19 cellular contexts compared by ENCODE assay signal in the genomic region with DNA sequence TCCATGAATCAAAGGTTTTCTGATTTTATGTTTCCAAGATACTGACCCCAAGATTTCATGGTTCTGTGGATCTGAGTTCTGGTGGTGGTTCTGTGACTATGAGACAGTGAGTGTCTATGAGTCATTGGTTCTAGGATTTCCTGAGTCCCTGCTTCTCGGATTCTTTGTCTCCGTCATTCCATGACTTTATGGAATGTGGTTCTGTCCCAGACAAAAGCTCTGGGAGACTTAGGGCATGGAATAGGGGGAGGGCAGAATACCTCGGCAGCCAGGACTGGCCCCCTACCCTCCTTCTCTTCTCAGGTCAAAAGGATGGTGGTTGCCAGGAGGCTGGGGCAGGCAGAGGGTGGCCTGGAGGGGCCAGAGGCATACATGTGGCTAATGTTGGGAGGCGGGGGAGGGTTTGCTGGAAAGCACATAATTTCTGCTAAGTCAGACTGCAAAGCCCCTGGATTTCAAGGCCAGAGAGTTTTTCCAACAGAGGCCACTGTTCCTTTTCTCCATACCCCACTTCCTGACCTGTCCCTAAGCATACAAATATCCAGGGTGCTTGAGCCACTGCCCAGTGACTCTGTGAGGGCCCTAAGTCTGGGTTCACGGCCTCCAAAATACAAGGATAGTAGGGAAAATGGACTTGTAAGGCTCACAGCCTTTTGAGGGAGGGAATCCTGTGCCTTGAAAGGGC. TPM values are rescaled to one million over a fixed set of nuclear protein-coding genes. Genes with fewer than 3 reads are reported as not detected.
DNase-seq lines count a peak whose midpoint lies in the region; ATAC-seq, FAIRE-seq and TF ChIP-seq lines count a peak whose summit lies in the region.
"Had no signal": no experiment of that assay in that cellular context is flagged by ENCODE, and none has a peak within 500 bp of the region (broad histone marks: within the 10 kb centered on the region; RNA-seq: fewer than 3 reads in every experiment).

No MANE protein-coding gene starts in this region.

- H3K4me3 ChIP-seq in HAP-1 = no peak overlapping the region
- H3K4me3 ChIP-seq in astrocyte (ENCODE audit: insufficient read depth, low read depth, low read length) = no peak overlapping the region
- no peak overlapping the region for H3K4me3 ChIP-seq in skeletal muscle satellite cell (ENCODE audit: low read length)

- H3K9ac ChIP-seq in astrocyte (ENCODE audit: low read length) (peak overlapping the region; percentile 75), skeletal muscle satellite cell (ENCODE audit: low read depth, low read length) (peak overlapping the region; percentile 46)

- peaks cover 3% of the 10 kb centered on the region for H3K9me3 Mint-ChIP-seq in astrocyte (ENCODE audit: unreplicated experiment)

- H3K27ac ChIP-seq in astrocyte (ENCODE audit: low read depth, low read length) = peak overlapping the region; percentile 76

- no peak for FAIRE-seq in astrocyte (lab: Jason Lieb, UNC)
- FAIRE-seq: bronchial epithelial cell had no signal

- no peak for TF ChIP-seq CTCF in astrocyte (IDR thresholded peaks at IDR 0.05; ENCODE audit: insufficient read depth, low read depth, low read length)

- H3K9me3 ChIP-seq in HAP-1 (no peaks in the 10 kb centered on the region), astrocyte (ENCODE audit: insufficient read depth, low read depth, low read length) (no peaks in the 10 kb centered on the region), skeletal muscle satellite cell (replicated peaks; ENCODE audit: low read length) (no peaks in the 10 kb centered on the region)

- peak; percentile 38 to 42 for DNase-seq in HAP-1 (ENCODE audit: low spot score in 2 of 2)
- DNase-seq in astrocyte (ENCODE audit: low read depth) = peak; percentile 70
- DNase-seq in islet precursor cell = peak; percentile 84
- no peak for DNase-seq in cardiac septum (ENCODE audit: low spot score)
- DNase-seq in LoVo (ENCODE audit: low spot score) = no peak
- no peak for DNase-seq in stimulated activated CD4-positive, alpha-beta T cell treated with anti-CD3 and anti-CD28 coated beads, Interleukin-2, amount 100 ng/mL, for 48 hours
- DNase-seq: activated CD4-positive, CD25-positive, alpha-beta regulatory T cell treated with anti-CD3 and anti-CD28 coated beads, Interleukin-2, amount 50 U/mL, for 72 hours; activated naive CD4-positive, alpha-beta T cell treated with anti-CD3 and anti-CD28 coated beads, Interleukin-2, amount 50 U/mL, for 16 hours; CD4-positive, CD25-positive, alpha-beta regulatory T cell; MV-4-11; NCI-H2029 treated with DMSO at 0.1 percent for 48 hours; NCI-H526; T-helper 1 cell had no signal

- H3K4me1 ChIP-seq in HAP-1 = peaks cover 17% of the 10 kb centered on the region
- H3K4me1 ChIP-seq in astrocyte (ENCODE audit: insufficient read depth, low read length) = peaks cover 31% of the 10 kb centered on the region
- H3K4me1 ChIP-seq in skeletal muscle satellite cell (ENCODE audit: control insufficient read depth, insufficient read depth, low read length) = peaks cover 33% of the 10 kb centered on the region

- no peak for ATAC-seq in HG02763 (IDR thresholded peaks at IDR 0.05; ENCODE audit: unreplicated experiment)
- ATAC-seq: Panc1 had no signal

- H3K27me3 ChIP-seq in HAP-1 (ENCODE audit: low read depth) (no peaks in the 10 kb centered on the region), astrocyte (ENCODE audit: insufficient read depth, low read length) (no peaks in the 10 kb centered on the region), skeletal muscle satellite cell (ENCODE audit: control insufficient read depth, insufficient read depth, low read length) (no peaks in the 10 kb centered on the region)

- H3K4me2 ChIP-seq in astrocyte (ENCODE audit: low read length) (peak overlapping the region; percentile 31), skeletal muscle satellite cell (ENCODE audit: low read length) (no peak overlapping the region)

- H4K20me1 ChIP-seq in astrocyte (ENCODE audit: insufficient read depth, low read length) = no peaks in the 10 kb centered on the region

- no peaks in the 10 kb centered on the region for H3K36me3 Mint-ChIP-seq in astrocyte (ENCODE audit: low read depth, unreplicated experiment)
- H3K36me3 Mint-ChIP-seq: CD4-positive, CD25-positive, alpha-beta regulatory T cell had no signal

- H2AFZ ChIP-seq in astrocyte (ENCODE audit: low read depth, low read length) = no peak overlapping the region

- peaks cover 7% of the 10 kb centered on the region for H3K27me3 Mint-ChIP-seq in astrocyte (ENCODE audit: low read depth, unreplicated experiment)

- no peaks in the 10 kb centered on the region for H3K79me2 ChIP-seq in astrocyte (ENCODE audit: insufficient read depth, low read length)

- peak overlapping the region; percentile 90 for H3K27ac Mint-ChIP-seq in astrocyte (ENCODE audit: unreplicated experiment)
- H3K27ac Mint-ChIP-seq: CD4-positive, CD25-positive, alpha-beta regulatory T cell had no signal

- intact Hi-C loops in cardiac septum (cut with DNase I) = no loop called here

- no peaks in the 10 kb centered on the region for H3K36me3 ChIP-seq in HAP-1 (replicated peaks)
- H3K36me3 ChIP-seq in astrocyte (ENCODE audit: insufficient read depth, low read length) = no peaks in the 10 kb centered on the region
- H3K36me3 ChIP-seq in skeletal muscle satellite cell (ENCODE audit: insufficient read depth, low read length) = no peaks in the 10 kb centered on the region

- peak overlapping the region; percentile 50 for H3K4me3 Mint-ChIP-seq in astrocyte (ENCODE audit: unreplicated experiment)
- H3K4me3 Mint-ChIP-seq: CD4-positive, CD25-positive, alpha-beta regulatory T cell had no signal

- H3K4me1 Mint-ChIP-seq in astrocyte (ENCODE audit: low read depth, unreplicated experiment) = peaks cover 25% of the 10 kb centered on the region
- H3K4me1 Mint-ChIP-seq: CD4-positive, CD25-positive, alpha-beta regulatory T cell had no signal

- in situ Hi-C loops in HAP-1 (cut with MboI; ENCODE audit: low sequenced_read_pairs) = no loop called here

RNA-seq across cellular contexts. Expression of gene CDCP2, which starts 17.2 kb away (rescaled TPM):
- not detected in 2 replicates for total RNA-seq in astrocyte
- total RNA-seq in skeletal muscle satellite cell (2012; rRNA removed) = not detected in 2 replicates
- total RNA-seq in cardiac septum = not detected
- total RNA-seq: bronchial epithelial cell, kidney epithelial cell, progenitor cell of endocrine pancreas had no signal

Comparison
In these comparisons a context has a peak if more than half of its experiments do, and no peak if none do; other contexts are left out.
1. DNase-seq: peak in HAP-1 (2 of 2), astrocyte (single experiment) and islet precursor cell (single experiment); none in cardiac septum (single experiment), LoVo (single experiment) and stimulated activated CD4-positive, alpha-beta T cell treated with anti-CD3 and anti-CD28 coated beads, Interleukin-2, amount 100 ng/mL, for 48 hours (0 of 2).